Comparison of ENCODE assay signal across 1 cellular context in genomic region chr17:81131486-81132196, GRCh38.
A peak's percentile ranks its signal among the peaks of the same experiment; 100 is the strongest.
TF ChIP-seq lines count a peak whose summit lies in the region.

No MANE protein-coding gene starts in this region.

TF ChIP-seq in HepG2, 621 proteins besides CTCF, POLR2A, EP300 and RAD21 (continued from another document):
- TF ChIP-seq PRDM10 (CRISPR knock-in tag; IDR thresholded peaks at IDR 0.05; ENCODE audit: low read depth) (0 out of 2 replicates have a peak, but pooled peaks have one; percentile 26), BCL6 (CRISPR knock-in tag; IDR thresholded peaks at IDR 0.05) (no peak), ZNF281 (CRISPR knock-in tag; IDR thresholded peaks at IDR 0.05; ENCODE audit: borderline replicate concordance) (no peak), THYN1 (CRISPR knock-in tag; IDR thresholded peaks at IDR 0.05; ENCODE audit: borderline replicate concordance, low read depth) (no peak), MED13 (CRISPR knock-in tag; IDR thresholded peaks at IDR 0.05) (no peak), WIZ (CRISPR knock-in tag; IDR thresholded peaks at IDR 0.05) (no peak), ZFP62 (CRISPR knock-in tag; IDR thresholded peaks at IDR 0.05) (no peak), NFATC3 (CRISPR knock-in tag; IDR thresholded peaks at IDR 0.05) (no peak), SMARCE1 (IDR thresholded peaks at IDR 0.05; ENCODE audit: borderline replicate concordance) (no peak), ZNF530 (CRISPR knock-in tag; IDR thresholded peaks at IDR 0.05; ENCODE audit: low read depth) (no peak), NCOR1 (IDR thresholded peaks at IDR 0.05; ENCODE audit: borderline replicate concordance, low read length) (0 out of 2 replicates have a peak, but pooled peaks have one; percentile 17), KMT2A (CRISPR knock-in tag; IDR thresholded peaks at IDR 0.05) (no peak), ZNF605 (CRISPR knock-in tag; IDR thresholded peaks at IDR 0.05) (no peak), ZFP82 (CRISPR knock-in tag; IDR thresholded peaks at IDR 0.05; ENCODE audit: borderline replicate concordance) (no peak), POLR2AphosphoS5 (IDR thresholded peaks at IDR 0.05; ENCODE audit: low read depth, low read length) (no peak), LBX2 (CRISPR knock-in tag; IDR thresholded peaks at IDR 0.05; ENCODE audit: borderline replicate concordance) (no peak), ZBTB7B (CRISPR knock-in tag; IDR thresholded peaks at IDR 0.05) (no peak), ZNF788 (CRISPR knock-in tag; IDR thresholded peaks at IDR 0.05; ENCODE audit: borderline replicate concordance) (0 out of 2 replicates have a peak, but pooled peaks have one; percentile 1), ZSCAN31 (CRISPR knock-in tag; IDR thresholded peaks at IDR 0.05; ENCODE audit: low read depth) (no peak), ZNF326 (CRISPR knock-in tag; IDR thresholded peaks at IDR 0.05; ENCODE audit: borderline replicate concordance) (no peak), TFAP4 (IDR thresholded peaks at IDR 0.05; ENCODE audit: borderline replicate concordance, low read depth) (peak; percentile 36; the same call in 1 of the 2 replicates), TAF15 (IDR thresholded peaks at IDR 0.05; ENCODE audit: low read depth, low read length, poor library complexity, severe bottlenecking) (no peak), SIX4 (CRISPR knock-in tag; IDR thresholded peaks at IDR 0.05) (no peak), NFIB (CRISPR knock-in tag; IDR thresholded peaks at IDR 0.05; ENCODE audit: borderline replicate concordance) (no peak), RXRA (CRISPR knock-in tag; IDR thresholded peaks at IDR 0.05) (no peak), HDAC6 (IDR thresholded peaks at IDR 0.05; ENCODE audit: low read depth, low read length) (no peak), DMAP1 (CRISPR knock-in tag; IDR thresholded peaks at IDR 0.05) (peak; percentile 38; the same call in 1 of the 2 replicates), ZHX1 (CRISPR knock-in tag; IDR thresholded peaks at IDR 0.05; ENCODE audit: low read depth) (no peak), ATAD3A (CRISPR knock-in tag; IDR thresholded peaks at IDR 0.05) (no peak)
- TF ChIP-seq, protein P1, sequence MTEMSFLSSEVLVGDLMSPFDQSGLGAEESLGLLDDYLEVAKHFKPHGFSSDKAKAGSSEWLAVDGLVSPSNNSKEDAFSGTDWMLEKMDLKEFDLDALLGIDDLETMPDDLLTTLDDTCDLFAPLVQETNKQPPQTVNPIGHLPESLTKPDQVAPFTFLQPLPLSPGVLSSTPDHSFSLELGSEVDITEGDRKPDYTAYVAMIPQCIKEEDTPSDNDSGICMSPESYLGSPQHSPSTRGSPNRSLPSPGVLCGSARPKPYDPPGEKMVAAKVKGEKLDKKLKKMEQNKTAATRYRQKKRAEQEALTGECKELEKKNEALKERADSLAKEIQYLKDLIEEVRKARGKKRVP (CRISPR knock-in tag; IDR thresholded peaks at IDR 0.05) = no peak
- TF ChIP-seq, protein P2, sequence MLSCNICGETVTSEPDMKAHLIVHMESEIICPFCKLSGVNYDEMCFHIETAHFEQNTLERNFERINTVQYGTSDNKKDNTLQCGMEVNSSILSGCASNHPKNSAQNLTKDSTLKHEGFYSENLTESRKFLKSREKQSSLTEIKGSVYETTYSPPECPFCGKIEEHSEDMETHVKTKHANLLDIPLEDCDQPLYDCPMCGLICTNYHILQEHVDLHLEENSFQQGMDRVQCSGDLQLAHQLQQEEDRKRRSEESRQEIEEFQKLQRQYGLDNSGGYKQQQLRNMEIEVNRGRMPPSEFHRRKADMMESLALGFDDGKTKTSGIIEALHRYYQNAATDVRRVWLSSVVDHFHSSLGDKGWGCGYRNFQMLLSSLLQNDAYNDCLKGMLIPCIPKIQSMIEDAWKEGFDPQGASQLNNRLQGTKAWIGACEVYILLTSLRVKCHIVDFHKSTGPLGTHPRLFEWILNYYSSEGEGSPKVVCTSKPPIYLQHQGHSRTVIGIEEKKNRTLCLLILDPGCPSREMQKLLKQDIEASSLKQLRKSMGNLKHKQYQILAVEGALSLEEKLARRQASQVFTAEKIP (CRISPR knock-in tag; IDR thresholded peaks at IDR 0.05; ENCODE audit: borderline replicate concordance) = no peak
- TF ChIP-seq, protein P3, sequence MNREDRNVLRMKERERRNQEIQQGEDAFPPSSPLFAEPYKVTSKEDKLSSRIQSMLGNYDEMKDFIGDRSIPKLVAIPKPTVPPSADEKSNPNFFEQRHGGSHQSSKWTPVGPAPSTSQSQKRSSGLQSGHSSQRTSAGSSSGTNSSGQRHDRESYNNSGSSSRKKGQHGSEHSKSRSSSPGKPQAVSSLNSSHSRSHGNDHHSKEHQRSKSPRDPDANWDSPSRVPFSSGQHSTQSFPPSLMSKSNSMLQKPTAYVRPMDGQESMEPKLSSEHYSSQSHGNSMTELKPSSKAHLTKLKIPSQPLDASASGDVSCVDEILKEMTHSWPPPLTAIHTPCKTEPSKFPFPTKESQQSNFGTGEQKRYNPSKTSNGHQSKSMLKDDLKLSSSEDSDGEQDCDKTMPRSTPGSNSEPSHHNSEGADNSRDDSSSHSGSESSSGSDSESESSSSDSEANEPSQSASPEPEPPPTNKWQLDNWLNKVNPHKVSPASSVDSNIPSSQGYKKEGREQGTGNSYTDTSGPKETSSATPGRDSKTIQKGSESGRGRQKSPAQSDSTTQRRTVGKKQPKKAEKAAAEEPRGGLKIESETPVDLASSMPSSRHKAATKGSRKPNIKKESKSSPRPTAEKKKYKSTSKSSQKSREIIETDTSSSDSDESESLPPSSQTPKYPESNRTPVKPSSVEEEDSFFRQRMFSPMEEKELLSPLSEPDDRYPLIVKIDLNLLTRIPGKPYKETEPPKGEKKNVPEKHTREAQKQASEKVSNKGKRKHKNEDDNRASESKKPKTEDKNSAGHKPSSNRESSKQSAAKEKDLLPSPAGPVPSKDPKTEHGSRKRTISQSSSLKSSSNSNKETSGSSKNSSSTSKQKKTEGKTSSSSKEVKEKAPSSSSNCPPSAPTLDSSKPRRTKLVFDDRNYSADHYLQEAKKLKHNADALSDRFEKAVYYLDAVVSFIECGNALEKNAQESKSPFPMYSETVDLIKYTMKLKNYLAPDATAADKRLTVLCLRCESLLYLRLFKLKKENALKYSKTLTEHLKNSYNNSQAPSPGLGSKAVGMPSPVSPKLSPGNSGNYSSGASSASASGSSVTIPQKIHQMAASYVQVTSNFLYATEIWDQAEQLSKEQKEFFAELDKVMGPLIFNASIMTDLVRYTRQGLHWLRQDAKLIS (CRISPR knock-in tag; IDR thresholded peaks at IDR 0.05) = no peak
TF ChIP-seq in HepG2: peak in this region for 21.
